8 cellular contexts compared by ENCODE assay signal in the genomic region with DNA sequence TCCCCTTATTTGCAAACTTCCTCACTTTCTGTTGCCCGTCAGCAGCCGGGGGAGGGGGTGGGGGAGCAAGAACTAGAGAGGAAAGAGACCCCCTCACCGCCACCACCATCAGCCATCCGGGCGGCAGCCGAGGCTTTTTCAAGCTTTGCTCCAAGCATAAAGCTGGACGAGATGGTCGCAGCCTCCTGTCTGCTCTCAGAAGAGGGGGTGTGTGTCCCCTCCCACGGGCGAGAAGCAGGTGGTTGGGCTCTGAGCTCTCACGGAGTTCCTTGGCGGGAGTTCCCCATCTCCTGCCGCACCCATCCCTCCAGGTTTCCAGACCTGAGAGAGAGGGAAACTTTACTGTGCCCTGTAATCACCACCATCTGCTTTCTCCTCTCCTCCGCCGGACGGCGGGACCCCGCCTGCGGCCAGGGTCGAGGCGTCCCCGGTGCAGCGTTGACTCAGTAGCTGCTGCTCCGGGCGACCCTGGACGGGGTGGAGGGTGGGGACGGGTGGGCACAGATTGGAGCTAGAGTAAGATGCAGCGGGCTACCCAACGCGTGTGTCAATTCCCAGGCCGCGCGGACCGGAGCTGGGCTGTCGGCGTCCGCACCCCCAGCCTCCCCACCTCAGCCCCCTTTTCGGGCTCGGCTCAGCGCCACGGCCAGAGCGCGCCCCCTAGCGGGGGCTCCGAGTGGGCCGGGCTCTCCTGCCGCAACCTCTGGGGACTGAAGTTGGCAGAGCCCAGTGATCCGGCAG. TPM values are rescaled to one million over a fixed set of nuclear protein-coding genes. Genes with fewer than 3 reads are reported as not detected.
DNase-seq lines count a peak whose midpoint lies in the region; ATAC-seq and TF ChIP-seq lines count a peak whose summit lies in the region.

No MANE protein-coding gene starts in this region.

- peaks cover 0 to 14% (median 0%) of the 10 kb centered on the region in 4 donors for H3K4me1 ChIP-seq in Peyer's patch
- no peaks in the 10 kb centered on the region for H3K4me1 ChIP-seq in endodermal cell (ENCODE audit: control insufficient read depth, insufficient read depth, low read length)

- H3K4me3 Mint-ChIP-seq in endodermal cell (peak overlapping the region; percentile 45), progenitor cell of endocrine pancreas (ENCODE audit: low read depth) (peak overlapping the region; percentile 52)

- WGBS in endodermal cell (ENCODE audit: insufficient coverage in 1 of 2, insufficient read length in 1 of 2), 2 experiments: 1% methylated on average over 42 of the region's 48 CpGs; no CpG with 5 or more reads in 1 of the 2 experiments

- DNase-seq in NCI-H510A treated with DMSO at 0.1 percent for 48 hours (lab: John Stamatoyannopoulos, UW) (peak; percentile 16), NCI-H510A (lab: John Stamatoyannopoulos, UW) (no peak), Peyer's patch (no peak), endodermal cell (peak; percentile 94), progenitor cell of endocrine pancreas (ENCODE audit: low spot score, unreplicated experiment) (peak; percentile 71), NCI-H1694 treated with DMSO at 0.1 percent for 48 hours (lab: John Stamatoyannopoulos, UW) (no peak)

- TF ChIP-seq CTCF in Peyer's patch (IDR thresholded peaks at IDR 0.05) (peak in 4 of 6 experiments; percentile 36 to 42 (median 38)), endodermal cell (conservative IDR thresholded peaks at IDR 0.05) (peak; percentile 100), progenitor cell of endocrine pancreas (IDR thresholded peaks at IDR 0.05; ENCODE audit: unreplicated experiment) (peak; percentile 97)

- no peak for TF ChIP-seq POLR2A in Peyer's patch (IDR thresholded peaks at IDR 0.05)

- H3K27ac ChIP-seq in Peyer's patch (no peak overlapping the region), endodermal cell (ENCODE audit: low read depth, low read length) (no peak overlapping the region)

- peaks cover 97% of the 10 kb centered on the region for H3K27me3 Mint-ChIP-seq in endodermal cell (ENCODE audit: insufficient read depth)
- H3K27me3 Mint-ChIP-seq in progenitor cell of endocrine pancreas: peaks cover 93% of the 10 kb centered on the region

- H3K9me3 ChIP-seq in Peyer's patch (peaks cover 0 to 3% (median 0%) of the 10 kb centered on the region in 4 donors), endodermal cell (ENCODE audit: control insufficient read depth, low read length) (no peaks in the 10 kb centered on the region)

- H3K9me3 Mint-ChIP-seq in endodermal cell (no peaks in the 10 kb centered on the region), progenitor cell of endocrine pancreas (ENCODE audit: low read depth) (no peaks in the 10 kb centered on the region)

- H3K4me1 Mint-ChIP-seq in endodermal cell (peaks cover 31% of the 10 kb centered on the region), progenitor cell of endocrine pancreas (ENCODE audit: low read depth) (peaks cover 17% of the 10 kb centered on the region)

- H3K9ac ChIP-seq in endodermal cell (ENCODE audit: extremely low read depth, low read length, poor library complexity, severe bottlenecking): no peak overlapping the region

- peaks cover 0 to 11% of the 10 kb centered on the region in 2 donors for H3K27me3 ChIP-seq in Peyer's patch
- H3K27me3 ChIP-seq in endodermal cell (ENCODE audit: control insufficient read depth, insufficient read depth, low read length, poor library complexity, severe bottlenecking): peaks cover 100% of the 10 kb centered on the region

- H3K4me3 ChIP-seq in Peyer's patch: peak overlapping the region in 2 of 4 donors; percentile 2 to 22
- H3K4me3 ChIP-seq in endodermal cell (ENCODE audit: low read length): peak overlapping the region; percentile 59

- H3K36me3 Mint-ChIP-seq in endodermal cell (ENCODE audit: low read depth) (no peaks in the 10 kb centered on the region), progenitor cell of endocrine pancreas (ENCODE audit: insufficient read depth) (no peaks in the 10 kb centered on the region)

- peak; percentile 52 for ATAC-seq in HG02610 (IDR thresholded peaks at IDR 0.05; ENCODE audit: unreplicated experiment)
- no peak for ATAC-seq in HG03025 (IDR thresholded peaks at IDR 0.05; ENCODE audit: low FRiP score, unreplicated experiment)

- H3K27ac Mint-ChIP-seq in endodermal cell (no peak overlapping the region), progenitor cell of endocrine pancreas (peak overlapping the region; percentile 84)

- no peaks in the 10 kb centered on the region for H3K36me3 ChIP-seq in Peyer's patch
- H3K36me3 ChIP-seq in endodermal cell (ENCODE audit: control insufficient read depth, insufficient read depth, low read length): no peaks in the 10 kb centered on the region

RNA-seq across cellular contexts. Expression of a gene that starts 4.8 kb away (rescaled TPM):
- total RNA-seq in Peyer's patch (1 to 10 TPM in 1 of 4 donors, under 1 TPM in 2, not detected in 1; 0.40 to 1.0 (median 0.88) TPM), endodermal cell (under 1 TPM in 1 of 2 donors, not detected in 1; 0.09 TPM), progenitor cell of endocrine pancreas (4.5 and 5.8 TPM in 2 replicates)
- 0.82 TPM for polyA plus RNA-seq in endodermal cell (2013, experiment 1 of 2)
- polyA plus RNA-seq in endodermal cell (2013, experiment 2 of 2): 0.54 TPM

Comparison
In these comparisons a context has a peak if more than half of its experiments do, and no peak if none do; other contexts are left out.
1. DNase-seq: peak in NCI-H510A treated with DMSO at 0.1 percent for 48 hours (single experiment), endodermal cell (single experiment) and progenitor cell of endocrine pancreas (single experiment); none in NCI-H510A (single experiment), Peyer's patch (0 of 3) and NCI-H1694 treated with DMSO at 0.1 percent for 48 hours (single experiment).
2. CTCF ChIP-seq: peak in every context shown above with its lines; median percentile 100 in endodermal cell; 97 in progenitor cell of endocrine pancreas; 38 in Peyer's patch.